In genomic region chr11:12792590-12792989, GRCh38 we compare ENCODE assay signal across 17 cellular contexts.
DNase-seq lines count a peak whose midpoint lies in the region; ATAC-seq, FAIRE-seq and TF ChIP-seq lines count a peak whose summit lies in the region.
"Had no signal": no experiment of that assay in that cellular context is flagged by ENCODE, and none has a peak within 500 bp of the region (broad histone marks: within the 10 kb centered on the region; RNA-seq: fewer than 3 reads in every experiment).

No MANE protein-coding gene starts in this region.

- intact Hi-C loops in mammary epithelial cell (cut with micrococcal nuclease) = no loop called here

- TF ChIP-seq CTCF in A549 (IDR thresholded peaks at IDR 0.05) (no peak), mammary epithelial cell (conservative IDR thresholded peaks at IDR 0.05 in 1 of 2, IDR thresholded peaks at IDR 0.05 in 1 of 2; ENCODE audit: extremely low read depth in 1 of 2, insufficient read depth in 1 of 2, low read depth in 1 of 2, low read length in 2 of 2) (no peak), D721Med (IDR thresholded peaks at IDR 0.05; ENCODE audit: insufficient read depth, missing control alignments) (no peak)

- 83% methylated on average over 2 of the region's 2 CpGs for WGBS in A549 (ENCODE audit: missing lambda C conversion rate)
- 79% methylated on average over 2 of the region's 2 CpGs for WGBS in mammary epithelial cell (ENCODE audit: low coverage, missing lambda C conversion rate)

- TF ChIP-seq EP300 in A549 (IDR thresholded peaks at IDR 0.05) = no peak

- CTCF ChIA-PET in A549 (lab: Yijun Ruan, JAX) (interaction anchor here (1.0 kb wide), 1 partner anchor 11 kb away, joined by 3 read pairs; no protein-coding TSS in a partner anchor), mammary epithelial cell (lab: Charles Lee; ENCODE audit: low non-redundant PET) (no interaction called here)

- no peaks in the 10 kb centered on the region for H3K27me3 ChIP-seq in mammary epithelial cell (ENCODE audit: insufficient read depth, low read length)
- H3K27me3 ChIP-seq: left lung had no signal

- H3K4me2 ChIP-seq in A549 = peak overlapping the region; percentile 13; the same call in 1 of the 3 replicates
- no peak overlapping the region for H3K4me2 ChIP-seq in mammary epithelial cell (ENCODE audit: insufficient read depth, low read depth, low read length)

- FAIRE-seq in A549 (lab: Jason Lieb, UNC) (no peak), D721Med (lab: Jason Lieb, UNC) (no peak)
- FAIRE-seq: HTR-8/SVneo had no signal

- no peak for DNase-seq in A549 (ENCODE audit: low read depth in 1 of 2, low spot score in 1 of 2)
- peak; percentile 79 for DNase-seq in NCI-H226
- DNase-seq in mammary epithelial cell = peak; percentile 68
- no peak for DNase-seq in left lobe of liver (ENCODE audit: low spot score)
- no peak for DNase-seq in NCI-H1694 (lab: John Stamatoyannopoulos, UW)
- DNase-seq in SHP77 treated with DMSO at 0.1 percent for 48 hours (lab: John Stamatoyannopoulos, UW) = no peak
- no peak for DNase-seq in stimulated activated CD4-positive, alpha-beta T cell treated with anti-CD3 and anti-CD28 coated beads, Interleukin-4, amount 100 ng/mL, for 4 hours
- DNase-seq in D721Med (ENCODE audit: insufficient read length, low spot score) = no peak
- DNase-seq: activated CD4-positive, alpha-beta T cell treated with anti-CD3 and anti-CD28 coated beads, Interleukin-2, amount 50 U/mL, for 1 hour; activated naive CD8-positive, alpha-beta T cell treated with anti-CD3 and anti-CD28 coated beads, Interleukin-2, amount 50 U/mL, for 24 hours; activated T-cell treated with anti-CD3 and anti-CD28 coated beads, Interleukin-2, amount 50 U/mL, for 4 hours; left lung; MV-4-11; NK-92 treated with Interleukin-12 subunit alpha and Interleukin-12 subunit beta, amount 100 ng/mL, for 24 hours; retina; stimulated activated CD8-positive, alpha-beta memory T cell treated with anti-CD3 and anti-CD28 coated beads, Interleukin-4, amount 100 ng/mL, for 48 hours had no signal

- H3K27ac ChIP-seq in A549 = peak overlapping the region in 1 of 2 experiments; percentile 22; a peak in 2 of 6 replicates
- H3K27ac ChIP-seq in mammary epithelial cell (ENCODE audit: insufficient read depth, low read depth, low read length) = no peak overlapping the region
- H3K27ac ChIP-seq: left lung had no signal

- ATAC-seq in A549 = peak in 1 of 2 experiments; percentile 23; a peak in 2 of 6 replicates
- peak; percentile 89 for ATAC-seq in left lobe of liver
- ATAC-seq: activated naive CD8-positive, alpha-beta T cell treated with anti-CD3 and anti-CD28 coated beads, Interleukin-2, amount 50 U/mL, for 24 hours; activated T-cell treated with anti-CD3 and anti-CD28 coated beads, Interleukin-2, amount 50 U/mL, for 4 hours; left lung had no signal

- no peaks in the 10 kb centered on the region for H3K36me3 ChIP-seq in mammary epithelial cell (ENCODE audit: insufficient read depth, low read length)
- H3K36me3 ChIP-seq: left lung had no signal

- no peak overlapping the region for H2AFZ ChIP-seq in mammary epithelial cell (ENCODE audit: low read depth, low read length)

- no TSS peak for BruUV-seq in mammary epithelial cell (replicated peaks; lab: Mats Ljungman, UMichigan)

- peaks cover 80% of the 10 kb centered on the region for H3K79me2 ChIP-seq in mammary epithelial cell (ENCODE audit: insufficient read depth, low read length)

- no peaks in the 10 kb centered on the region for H4K20me1 ChIP-seq in mammary epithelial cell (ENCODE audit: insufficient read depth, low read length)

- no peak overlapping the region for H3K4me3 ChIP-seq in A549
- H3K4me3 ChIP-seq in mammary epithelial cell (replicated peaks in 1 of 3; ENCODE audit: insufficient read depth in 1 of 3, low read depth in 2 of 3, low read length in 3 of 3) = no peak overlapping the region
- H3K4me3 ChIP-seq: left lung had no signal

- peaks cover 55% of the 10 kb centered on the region for H3K4me1 ChIP-seq in A549
- no peaks in the 10 kb centered on the region for H3K4me1 ChIP-seq in mammary epithelial cell (ENCODE audit: insufficient read depth, low read length)
- H3K4me1 ChIP-seq: left lung had no signal

- dilution Hi-C loops in mammary epithelial cell (cut with HindIII; ENCODE audit: low sequenced_read_pairs) = no loop called here

- TF ChIP-seq POLR2A in A549 (IDR thresholded peaks at IDR 0.05; ENCODE audit: low read length) = no peak

- in situ Hi-C loops in mammary epithelial cell (cut with MboI; ENCODE audit: low sequenced_read_pairs in 2 of 2) = no loop called here

- no peak overlapping the region for H3K9ac ChIP-seq in mammary epithelial cell (ENCODE audit: insufficient read depth, low read length)

- POLR2A ChIA-PET in A549 (lab: Yijun Ruan, JAX) = no interaction called here

- no peaks in the 10 kb centered on the region for H3K9me3 ChIP-seq in A549
- H3K9me3 ChIP-seq in mammary epithelial cell (replicated peaks; ENCODE audit: insufficient read depth, low read length) = no peaks in the 10 kb centered on the region
- H3K9me3 ChIP-seq: left lung had no signal

- TF ChIP-seq RAD21 in A549 (conservative IDR thresholded peaks at IDR 0.05 in 1 of 2, IDR thresholded peaks at IDR 0.05 in 1 of 2) = no peak

TF ChIP-seq in A549, 52 proteins besides CTCF, POLR2A, EP300 and RAD21:
- TF ChIP-seq EHF (CRISPR knock-in tag; IDR thresholded peaks at IDR 0.05) (no peak), SREBF2 (IDR thresholded peaks at IDR 0.05) (no peak), EHMT2 (IDR thresholded peaks at IDR 0.05; ENCODE audit: low read depth) (no peak), FOSL2 (IDR thresholded peaks at IDR 0.05) (no peak), FOSL2 (CRISPR knock-in tag; IDR thresholded peaks at IDR 0.05) (peak; percentile 65), CEBPB (IDR thresholded peaks at IDR 0.05) (no peak), PHF8 (IDR thresholded peaks at IDR 0.05; ENCODE audit: borderline replicate concordance, low read depth) (no peak)
- TF ChIP-seq, protein P1, sequence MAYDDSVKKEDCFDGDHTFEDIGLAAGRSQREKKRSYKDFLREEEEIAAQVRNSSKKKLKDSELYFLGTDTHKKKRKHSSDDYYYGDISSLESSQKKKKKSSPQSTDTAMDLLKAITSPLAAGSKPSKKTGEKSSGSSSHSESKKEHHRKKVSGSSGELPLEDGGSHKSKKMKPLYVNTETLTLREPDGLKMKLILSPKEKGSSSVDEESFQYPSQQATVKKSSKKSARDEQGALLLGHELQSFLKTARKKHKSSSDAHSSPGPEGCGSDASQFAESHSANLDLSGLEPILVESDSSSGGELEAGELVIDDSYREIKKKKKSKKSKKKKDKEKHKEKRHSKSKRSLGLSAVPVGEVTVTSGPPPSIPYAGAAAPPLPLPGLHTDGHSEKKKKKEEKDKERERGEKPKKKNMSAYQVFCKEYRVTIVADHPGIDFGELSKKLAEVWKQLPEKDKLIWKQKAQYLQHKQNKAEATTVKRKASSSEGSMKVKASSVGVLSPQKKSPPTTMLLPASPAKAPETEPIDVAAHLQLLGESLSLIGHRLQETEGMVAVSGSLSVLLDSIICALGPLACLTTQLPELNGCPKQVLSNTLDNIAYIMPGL (CRISPR knock-in tag; IDR thresholded peaks at IDR 0.05; ENCODE audit: borderline replicate concordance) = no peak
- TF ChIP-seq, protein P2, sequence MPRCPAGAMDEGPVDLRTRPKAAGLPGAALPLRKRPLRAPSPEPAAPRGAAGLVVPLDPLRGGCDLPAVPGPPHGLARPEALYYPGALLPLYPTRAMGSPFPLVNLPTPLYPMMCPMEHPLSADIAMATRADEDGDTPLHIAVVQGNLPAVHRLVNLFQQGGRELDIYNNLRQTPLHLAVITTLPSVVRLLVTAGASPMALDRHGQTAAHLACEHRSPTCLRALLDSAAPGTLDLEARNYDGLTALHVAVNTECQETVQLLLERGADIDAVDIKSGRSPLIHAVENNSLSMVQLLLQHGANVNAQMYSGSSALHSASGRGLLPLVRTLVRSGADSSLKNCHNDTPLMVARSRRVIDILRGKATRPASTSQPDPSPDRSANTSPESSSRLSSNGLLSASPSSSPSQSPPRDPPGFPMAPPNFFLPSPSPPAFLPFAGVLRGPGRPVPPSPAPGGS (IDR thresholded peaks at IDR 0.05) = no peak

Comparison
In these comparisons a context has a peak if more than half of its experiments do, and no peak if none do; other contexts are left out.
1. DNase-seq: peak in NCI-H226 (single experiment) and mammary epithelial cell (single experiment); none in A549 (0 of 2), left lobe of liver (single experiment), NCI-H1694 (single experiment), SHP77 treated with DMSO at 0.1 percent for 48 hours (single experiment), stimulated activated CD4-positive, alpha-beta T cell treated with anti-CD3 and anti-CD28 coated beads, Interleukin-4, amount 100 ng/mL, for 4 hours (0 of 2) and D721Med (single experiment).